Comparison of ENCODE assay signal across 32 cellular contexts in genomic region chr3:152696962-152697361, GRCh38.
"Had no signal": no experiment of that assay in that cellular context is flagged by ENCODE, and none has a peak within 500 bp of the region (broad histone marks: within the 10 kb centered on the region; RNA-seq: fewer than 3 reads in every experiment).

No MANE protein-coding gene starts in this region.

- ATAC-seq: activated CD4-positive, CD25-positive, alpha-beta regulatory T cell treated with anti-CD3 and anti-CD28 coated beads, Interleukin-2, amount 50 U/mL, for 24 hours; activated CD8-positive, alpha-beta T cell treated with anti-CD3 and anti-CD28 coated beads for 36 hours; activated T-cell treated with anti-CD3 and anti-CD28 coated beads, Interleukin-2, amount 50 U/mL, for 4 hours; activated T-helper 17 cell treated with anti-CD3 and anti-CD28 coated beads, Interleukin-2, amount 50 U/mL, for 72 hours; effector memory CD8-positive, alpha-beta T cell; T-helper 17 cell had no signal

- H3K27me3 Mint-ChIP-seq: activated B cell treated with CpG ODN at 0.5 μM for 24 hours; activated CD8-positive, alpha-beta T cell treated with anti-CD3 and anti-CD28 coated beads for 36 hours; activated naive CD8-positive, alpha-beta T cell; activated T-helper 17 cell treated with anti-CD3 and anti-CD28 coated beads, Interleukin-2, amount 50 U/mL, for 72 hours; T-helper 17 cell had no signal

- H3K27me3 ChIP-seq: brain microvascular endothelial cell, esophagus muscularis mucosa had no signal

- H3K4me1 Mint-ChIP-seq: activated B cell treated with CpG ODN at 0.5 μM for 24 hours; activated T-helper 17 cell treated with anti-CD3 and anti-CD28 coated beads, Interleukin-2, amount 50 U/mL, for 72 hours had no signal

- H3K27ac ChIP-seq: brain microvascular endothelial cell, esophagus muscularis mucosa, WERI-Rb-1 had no signal

- H3K4me3 ChIP-seq: esophagus muscularis mucosa had no signal

- H3K4me3 Mint-ChIP-seq: activated B cell treated with CpG ODN at 0.5 μM for 24 hours; activated CD8-positive, alpha-beta T cell treated with anti-CD3 and anti-CD28 coated beads for 36 hours; activated naive CD8-positive, alpha-beta T cell; activated T-cell treated with anti-CD3 and anti-CD28 coated beads, Interleukin-2, amount 50 U/mL, for 4 hours; activated T-helper 17 cell treated with anti-CD3 and anti-CD28 coated beads, Interleukin-2, amount 50 U/mL, for 72 hours; effector memory CD8-positive, alpha-beta T cell; T-helper 17 cell; T-helper 2 cell treated with Interferon-gamma antibody and Interleukin-4, amounts not matched to agents 5 μg/mL and 100 μg/mL, for 36 hours had no signal

- FAIRE-seq: astrocyte, colon, frontal cortex had no signal

- H3K4me1 ChIP-seq: esophagus muscularis mucosa had no signal

- H3K9me3 ChIP-seq: esophagus muscularis mucosa had no signal

- H3K27ac Mint-ChIP-seq: activated B cell treated with CpG ODN at 0.5 μM for 24 hours; activated CD8-positive, alpha-beta T cell treated with anti-CD3 and anti-CD28 coated beads for 36 hours; activated naive CD8-positive, alpha-beta T cell; activated T-helper 17 cell treated with anti-CD3 and anti-CD28 coated beads, Interleukin-2, amount 50 U/mL, for 72 hours; effector memory CD8-positive, alpha-beta T cell; T-helper 17 cell; T-helper 2 cell treated with Interferon-gamma antibody and Interleukin-4, amounts not matched to agents 5 μg/mL and 100 μg/mL, for 36 hours had no signal

- H3K9me3 Mint-ChIP-seq: activated B cell treated with CpG ODN at 0.5 μM for 24 hours; activated CD8-positive, alpha-beta T cell treated with anti-CD3 and anti-CD28 coated beads for 36 hours; activated T-cell treated with anti-CD3 and anti-CD28 coated beads, Interleukin-2, amount 50 U/mL, for 4 hours; activated T-helper 17 cell treated with anti-CD3 and anti-CD28 coated beads, Interleukin-2, amount 50 U/mL, for 72 hours had no signal

- H3K36me3 ChIP-seq: brain microvascular endothelial cell, esophagus muscularis mucosa, WERI-Rb-1 had no signal

- H3K36me3 Mint-ChIP-seq: activated naive CD8-positive, alpha-beta T cell had no signal

- DNase-seq: activated B cell treated with CpG ODN at 0.5 μM for 24 hours; activated CD4-positive, alpha-beta T cell treated with anti-CD3 and anti-CD28 coated beads for 48 hours; activated CD4-positive, alpha-beta T cell treated with anti-CD3 and anti-CD28 coated beads, Interleukin-2, amount 50 U/mL, for 1 hour; activated CD4-positive, alpha-beta T cell treated with anti-CD3 and anti-CD28 coated beads, Interleukin-2, amount 50 U/mL, for 48 hours; activated CD8-positive, alpha-beta memory T cell treated with anti-CD3 and anti-CD28 coated beads for 24 hours; activated CD8-positive, alpha-beta T cell treated with anti-CD3 and anti-CD28 coated beads for 36 hours; activated effector memory CD4-positive, alpha-beta T cell treated with Interleukin-2 at 50 U/mL for 16 hours; activated gamma-delta T cell treated with Interleukin-2 at 50 U/mL for 16 hours; activated naive CD4-positive, alpha-beta T cell treated with anti-CD3 and anti-CD28 coated beads, Interleukin-2, amount 50 U/mL, for 16 hours; activated naive CD4-positive, alpha-beta T cell treated with Interleukin-2 at 50 U/mL for 16 hours; activated T-cell treated with anti-CD3 and anti-CD28 coated beads, Interleukin-2, amount 50 U/mL, for 4 hours; amniotic stem cell; anterior cingulate cortex; brain microvascular endothelial cell; caudate nucleus; cortex of kidney; dermis blood vessel endothelial cell; effector CD4-positive, alpha-beta T cell; effector memory CD8-positive, alpha-beta T cell; head of caudate nucleus; T-helper 1 cell; T-helper 17 cell; T1000; WERI-Rb-1 had no signal
